8 cellular contexts compared by ENCODE assay signal in genomic region chr1:236281286-236282158, GRCh38. TPM values are rescaled to one million over a fixed set of nuclear protein-coding genes. Genes with fewer than 3 reads are reported as not detected.
DNase-seq lines count a peak whose midpoint lies in the region; ATAC-seq and TF ChIP-seq lines count a peak whose summit lies in the region.

Gene ERO1B, minus strand, starts transcription at chr1:236281958. Its CDS starts 175 bp downstream, at chr1:236281783.

- no peaks in the 10 kb centered on the region for H3K9me3 ChIP-seq in GM23248 (ENCODE audit: low read depth)
- H3K9me3 ChIP-seq in Karpas-422 (ENCODE audit: low read length) = no peaks in the 10 kb centered on the region

- in situ Hi-C loops in GM23248 (cut with MboI) = no loop called here

- POLR2A ChIA-PET in naive thymus-derived CD8-positive, alpha-beta T cell (lab: Charles Lee) = interaction anchor here (0.9 to 1.7 kb wide), 4 partner anchors 12 to 515 kb away, joined by 3 to 4 read pairs (median 4); no protein-coding TSS in a partner anchor

- no peak for TF ChIP-seq CTCF in fibroblast of mammary gland (conservative IDR thresholded peaks at IDR 0.05; ENCODE audit: control insufficient read depth, insufficient read depth, low read depth, low read length)

- peak within 1 kb of the TSS; percentile 87 to 98 (median 96) for H3K4me3 Mint-ChIP-seq in naive thymus-derived CD8-positive, alpha-beta T cell
- H3K4me3 Mint-ChIP-seq in stimulated activated naive B cell treated with anti-CD40 and anti-IgM and Interleukin-4, amounts not matched to agents 10 μg/mL and 1 μg/mL and 100 μg/mL, for 72 hours = peak within 1 kb of the TSS; percentile 85 to 88

- H3K9me2 ChIP-seq in GM23248 (ENCODE audit: insufficient read depth) (no peaks in the 10 kb centered on the region), Karpas-422 (replicated peaks; ENCODE audit: insufficient read depth, low read length) (no peaks in the 10 kb centered on the region)

- no peaks in the 10 kb centered on the region; the same call in 1 of the 2 replicates for H3F3A ChIP-seq in GM23248 (ENCODE audit: insufficient read depth)

- H3K36me3 ChIP-seq in GM23248 (ENCODE audit: low read depth) (no peaks in the 10 kb centered on the region), Karpas-422 (ENCODE audit: insufficient read depth, low read length) (no peaks in the 10 kb centered on the region)

- no peaks in the 10 kb centered on the region for H4K20me1 ChIP-seq in GM23248 (ENCODE audit: insufficient read depth)
- H4K20me1 ChIP-seq in Karpas-422 (ENCODE audit: insufficient read depth, low read depth, low read length) = no peaks in the 10 kb centered on the region

- peaks cover 28% of the 10 kb centered on the region; the same call in 1 of the 2 replicates for H3K27me3 ChIP-seq in GM23248 (replicated peaks; ENCODE audit: insufficient read depth)
- no peaks in the 10 kb centered on the region for H3K27me3 ChIP-seq in Karpas-422 (ENCODE audit: low read length)

- H3K36me3 Mint-ChIP-seq in naive thymus-derived CD8-positive, alpha-beta T cell = peaks cover 0 to 2% (median under 1%) of the 10 kb centered on the region in 3 donors
- peaks cover 6 to 8% of the 10 kb centered on the region in 2 donors for H3K36me3 Mint-ChIP-seq in stimulated activated naive B cell treated with anti-CD40 and anti-IgM and Interleukin-4, amounts not matched to agents 10 μg/mL and 1 μg/mL and 100 μg/mL, for 72 hours

- no peak within 1 kb of the TSS for H3K27ac ChIP-seq in GM23248
- no peak within 1 kb of the TSS for H3K27ac ChIP-seq in Karpas-422 (ENCODE audit: low read length)

- H3K4me1 ChIP-seq in GM23248 (ENCODE audit: insufficient read depth) (no peaks in the 10 kb centered on the region; the same call in 1 of the 2 replicates), Karpas-422 (ENCODE audit: low read length) (peaks cover 42% of the 10 kb centered on the region)

- H3K27ac Mint-ChIP-seq in naive thymus-derived CD8-positive, alpha-beta T cell = peak within 1 kb of the TSS; percentile 15 to 97 (median 94)
- H3K27ac Mint-ChIP-seq in stimulated activated naive B cell treated with anti-CD40 and anti-IgM and Interleukin-4, amounts not matched to agents 10 μg/mL and 1 μg/mL and 100 μg/mL, for 72 hours = peak within 1 kb of the TSS; percentile 96

- peak within 1 kb of the TSS; percentile 91 for H3K4me3 ChIP-seq in GM23248
- H3K4me3 ChIP-seq in Karpas-422 (ENCODE audit: low read length) = peak within 1 kb of the TSS; percentile 66
- H3K4me3 ChIP-seq in fibroblast of mammary gland (ENCODE audit: control insufficient read depth, low read depth, low read length) = peak within 1 kb of the TSS; percentile 74

- H3K4me1 Mint-ChIP-seq in naive thymus-derived CD8-positive, alpha-beta T cell = peaks cover 21 to 61% (median 53%) of the 10 kb centered on the region in 4 donors
- peaks cover 38 to 49% of the 10 kb centered on the region in 2 donors for H3K4me1 Mint-ChIP-seq in stimulated activated naive B cell treated with anti-CD40 and anti-IgM and Interleukin-4, amounts not matched to agents 10 μg/mL and 1 μg/mL and 100 μg/mL, for 72 hours

- peak within 1 kb of the TSS; percentile 79 for H3K9ac ChIP-seq in GM23248
- peak within 1 kb of the TSS; percentile 55 for H3K9ac ChIP-seq in Karpas-422 (ENCODE audit: low read length)

- 1 to 2% methylated on average over 38 to 49 of the region's 88 CpGs for WGBS in GM23248 (ENCODE audit: low coverage in 1 of 2, low lambda C conversion rate in 2 of 2, missing lambda C conversion rate in 2 of 2), 2 experiments

- H2AFZ ChIP-seq in GM23248 (peak within 1 kb of the TSS; percentile 85), Karpas-422 (ENCODE audit: low read length) (peak within 1 kb of the TSS; percentile 98; the same call in 1 of the 2 replicates)

- DNase-seq in EH (ENCODE audit: low read depth) (peak; percentile 95), GM23248 (peak; percentile 99), Karpas-422 (peak; percentile 97), RKO (ENCODE audit: low spot score) (peak; percentile 96), fibroblast of mammary gland (ENCODE audit: low read depth) (peak; percentile 90)
- DNase-seq in activated T-helper 1 cell treated with anti-CD3 and anti-CD28 coated beads, Interleukin-2, amount 50 U/mL, for 16 hours (ENCODE audit: low read depth in 1 of 2, low spot score in 1 of 2) = peak; percentile 96 to 97
- peak; percentile 93 to 99 (median 97) for DNase-seq in naive thymus-derived CD8-positive, alpha-beta T cell
- peak; percentile 96 for DNase-seq in stimulated activated naive B cell treated with anti-CD40 and anti-IgM and Interleukin-4, amounts not matched to agents 10 μg/mL and 1 μg/mL and 100 μg/mL, for 72 hours

- H3K9me3 Mint-ChIP-seq in naive thymus-derived CD8-positive, alpha-beta T cell = peaks cover 0 to 2% (median 0%) of the 10 kb centered on the region in 9 donors
- peaks cover 0 to 3% of the 10 kb centered on the region in 2 donors for H3K9me3 Mint-ChIP-seq in stimulated activated naive B cell treated with anti-CD40 and anti-IgM and Interleukin-4, amounts not matched to agents 10 μg/mL and 1 μg/mL and 100 μg/mL, for 72 hours

- peak within 1 kb of the TSS; percentile 89 for H3K4me2 ChIP-seq in GM23248 (ENCODE audit: unreplicated experiment)
- H3K4me2 ChIP-seq in Karpas-422 (ENCODE audit: low read depth, low read length, poor library complexity, severe bottlenecking) = peak within 1 kb of the TSS; percentile 73

- ATAC-seq in naive thymus-derived CD8-positive, alpha-beta T cell = peak; percentile 93 to 94
- ATAC-seq in stimulated activated naive B cell treated with anti-CD40 and anti-IgM and Interleukin-4, amounts not matched to agents 10 μg/mL and 1 μg/mL and 100 μg/mL, for 72 hours (replicated peaks) = peak; percentile 81 to 91

- no peaks in the 10 kb centered on the region for H3K79me2 ChIP-seq in GM23248 (ENCODE audit: insufficient read depth)
- H3K79me2 ChIP-seq in Karpas-422 (ENCODE audit: low read length) = no peaks in the 10 kb centered on the region

- no peaks in the 10 kb centered on the region for H3K27me3 Mint-ChIP-seq in naive thymus-derived CD8-positive, alpha-beta T cell
- no peaks in the 10 kb centered on the region for H3K27me3 Mint-ChIP-seq in stimulated activated naive B cell treated with anti-CD40 and anti-IgM and Interleukin-4, amounts not matched to agents 10 μg/mL and 1 μg/mL and 100 μg/mL, for 72 hours

RNA-seq across cellular contexts. Expression of gene ERO1B, which starts in this region (rescaled TPM):
- 1.9 and 2.3 TPM in 2 replicates for total RNA-seq in GM23248 (2014; rRNA removed; shearing (Covaris generic))
- polyA plus RNA-seq in GM23248 (2016; fragmentation: Nextera tagmentation; extraction: Ambion mirVana) = 1.4 and 1.7 TPM in 2 replicates
- 0.76 and 0.82 TPM in 2 replicates for total RNA-seq in Karpas-422 (2014; rRNA removed; shearing (Covaris generic); ENCODE audit: low replicate concordance)
- total RNA-seq in naive thymus-derived CD8-positive, alpha-beta T cell = 10 to 100 TPM; 21.2 to 25.3 TPM
- 1 to 10 TPM; 1.9 to 3.2 (median 2.3) TPM for polyA plus RNA-seq in naive thymus-derived CD8-positive, alpha-beta T cell

Comparison
In these comparisons a context has a peak if more than half of its experiments do, and no peak if none do; other contexts are left out.
1. Peak in DNase-seq, H3K4me3 ChIP-seq, H3K9ac ChIP-seq and H3K4me2 ChIP-seq in Karpas-422; RNA of the gene not detected or under 1 TPM.